30 cellular contexts compared by ENCODE assay signal in the genomic region with DNA sequence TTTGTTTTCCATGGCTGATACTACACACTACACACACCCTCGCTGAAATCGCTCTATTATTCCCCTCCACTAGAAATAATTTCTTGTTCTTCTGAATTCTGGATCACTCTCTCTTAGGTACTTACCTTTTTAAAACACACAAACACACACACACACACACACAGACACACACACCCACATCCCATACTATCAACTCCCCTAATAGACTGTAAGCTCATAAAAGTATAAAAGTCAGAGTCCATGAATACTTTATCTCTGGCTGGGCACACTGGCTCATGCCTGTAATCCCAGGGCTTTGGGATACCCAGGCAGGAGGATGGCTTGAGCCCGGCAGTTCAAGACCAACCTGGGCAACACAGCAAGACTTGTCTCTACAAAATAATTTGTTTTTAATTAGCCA.
"Had no signal": no experiment of that assay in that cellular context is flagged by ENCODE, and none has a peak within 500 bp of the region (broad histone marks: within the 10 kb centered on the region; RNA-seq: fewer than 3 reads in every experiment).

No MANE protein-coding gene starts in this region.

- DNase-seq: activated CD4-positive, alpha-beta T cell treated with anti-CD3 and anti-CD28 coated beads for 36 hours; activated CD4-positive, alpha-beta T cell treated with anti-CD3 and anti-CD28 coated beads, Interleukin-2, amount 10 ng/mL, durations not matched to agents 7 days and 5 days; activated CD4-positive, alpha-beta T cell treated with anti-CD3 and anti-CD28 coated beads, Interleukin-2, amount 50 U/mL, for 48 hours; activated CD8-positive, alpha-beta T cell treated with anti-CD3 and anti-CD28 coated beads, Interleukin-2, amount 10 ng/mL, durations not matched to agents 7 days and 5 days; activated effector memory CD4-positive, alpha-beta T cell treated with Interleukin-2 at 50 U/mL for 16 hours; activated naive CD4-positive, alpha-beta T cell treated with anti-CD3 and anti-CD28 coated beads, Interleukin-2, amount 10 ng/mL, durations not matched to agents 7 days and 5 days; activated naive CD8-positive, alpha-beta T cell treated with anti-CD3 and anti-CD28 coated beads, Interleukin-2, amount 50 U/mL, for 24 hours; activated T-cell treated with anti-CD3 and anti-CD28 coated beads for 4 hours; activated T-cell treated with anti-CD3 and anti-CD28 coated beads, Interleukin-2, amount 50 U/mL, for 4 hours; anterior cingulate cortex; caudate nucleus; MM.1S; MV-4-11; NCI-H1092; NCI-H1436 treated with DMSO at 0.1 percent for 48 hours; NCI-H1694 treated with DMSO at 0.1 percent for 48 hours; NCI-H2029; NCI-H345; NCI-H524 treated with DMSO at 0.1 percent for 48 hours; RPMI8226; SIG-M5 had no signal

- H3K27me3 Mint-ChIP-seq: activated CD4-positive, alpha-beta T cell treated with anti-CD3 and anti-CD28 coated beads for 36 hours; activated CD4-positive, alpha-beta T cell treated with anti-CD3 and anti-CD28 coated beads, Interleukin-2, amount 10 ng/mL, durations not matched to agents 7 days and 5 days; activated naive CD4-positive, alpha-beta T cell treated with anti-CD3 and anti-CD28 coated beads, Interleukin-2, amount 10 ng/mL, durations not matched to agents 7 days and 5 days; activated naive CD8-positive, alpha-beta T cell; activated naive CD8-positive, alpha-beta T cell treated with anti-CD3 and anti-CD28 coated beads, Interleukin-2, amount 50 U/mL, for 24 hours; brain had no signal

- FAIRE-seq: bronchial epithelial cell, TTC549 had no signal

- H3K36me3 ChIP-seq: Peyer's patch had no signal

- H3K27me3 ChIP-seq: Peyer's patch had no signal

- H3K27ac Mint-ChIP-seq: activated CD4-positive, alpha-beta T cell treated with anti-CD3 and anti-CD28 coated beads for 36 hours; activated CD4-positive, alpha-beta T cell treated with anti-CD3 and anti-CD28 coated beads, Interleukin-2, amount 10 ng/mL, durations not matched to agents 7 days and 5 days; activated CD8-positive, alpha-beta T cell treated with anti-CD3 and anti-CD28 coated beads, Interleukin-2, amount 10 ng/mL, durations not matched to agents 7 days and 5 days; activated naive CD4-positive, alpha-beta T cell treated with anti-CD3 and anti-CD28 coated beads, Interleukin-2, amount 10 ng/mL, durations not matched to agents 7 days and 5 days; activated naive CD8-positive, alpha-beta T cell; activated naive CD8-positive, alpha-beta T cell treated with anti-CD3 and anti-CD28 coated beads, Interleukin-2, amount 50 U/mL, for 24 hours; activated T-helper 1 cell treated with anti-CD3 and anti-CD28 coated beads, Interleukin-12 subunit alpha, Interleukin-12 subunit beta, Interleukin-2, Interleukin-4 antibody, amounts not matched to agents 30 ng/mL and 10 ng/mL and 1 ng/mL, durations not matched to agents 14 hours and 24 hours and 36 hours; brain; T-helper 2 cell treated with Interferon-gamma antibody and Interleukin-4, amounts not matched to agents 5 μg/mL and 100 μg/mL, for 36 hours had no signal

- H3K36me3 Mint-ChIP-seq: activated naive CD4-positive, alpha-beta T cell treated with anti-CD3 and anti-CD28 coated beads, Interleukin-2, amount 10 ng/mL, durations not matched to agents 7 days and 5 days had no signal

- ATAC-seq: activated CD4-positive, alpha-beta T cell treated with anti-CD3 and anti-CD28 coated beads for 36 hours; activated CD4-positive, CD25-positive, alpha-beta regulatory T cell treated with anti-CD3 and anti-CD28 coated beads, Interleukin-2, amount 50 U/mL, for 24 hours; activated CD8-positive, alpha-beta T cell treated with anti-CD3 and anti-CD28 coated beads, Interleukin-2, amount 10 ng/mL, durations not matched to agents 7 days and 5 days; activated naive CD8-positive, alpha-beta T cell treated with anti-CD3 and anti-CD28 coated beads, Interleukin-2, amount 50 U/mL, for 24 hours; activated T-cell treated with anti-CD3 and anti-CD28 coated beads, Interleukin-2, amount 50 U/mL, for 4 hours had no signal

- H3K4me3 Mint-ChIP-seq: activated CD4-positive, alpha-beta T cell treated with anti-CD3 and anti-CD28 coated beads for 36 hours; activated CD4-positive, alpha-beta T cell treated with anti-CD3 and anti-CD28 coated beads, Interleukin-2, amount 10 ng/mL, durations not matched to agents 7 days and 5 days; activated CD8-positive, alpha-beta T cell treated with anti-CD3 and anti-CD28 coated beads, Interleukin-2, amount 10 ng/mL, durations not matched to agents 7 days and 5 days; activated naive CD4-positive, alpha-beta T cell treated with anti-CD3 and anti-CD28 coated beads, Interleukin-2, amount 10 ng/mL, durations not matched to agents 7 days and 5 days; activated naive CD8-positive, alpha-beta T cell; activated naive CD8-positive, alpha-beta T cell treated with anti-CD3 and anti-CD28 coated beads, Interleukin-2, amount 50 U/mL, for 24 hours; activated T-cell treated with anti-CD3 and anti-CD28 coated beads, Interleukin-2, amount 50 U/mL, for 4 hours; activated T-helper 1 cell treated with anti-CD3 and anti-CD28 coated beads, Interleukin-12 subunit alpha, Interleukin-12 subunit beta, Interleukin-2, Interleukin-4 antibody, amounts not matched to agents 30 ng/mL and 10 ng/mL and 1 ng/mL, durations not matched to agents 14 hours and 24 hours and 36 hours; brain; T-helper 2 cell treated with Interferon-gamma antibody and Interleukin-4, amounts not matched to agents 5 μg/mL and 100 μg/mL, for 36 hours had no signal

- H3K27ac ChIP-seq: KMS-11, Peyer's patch had no signal

- H3K9me3 ChIP-seq: Peyer's patch had no signal

- H3K9me3 Mint-ChIP-seq: activated CD4-positive, alpha-beta T cell treated with anti-CD3 and anti-CD28 coated beads, Interleukin-2, amount 10 ng/mL, durations not matched to agents 7 days and 5 days; activated naive CD4-positive, alpha-beta T cell treated with anti-CD3 and anti-CD28 coated beads, Interleukin-2, amount 10 ng/mL, durations not matched to agents 7 days and 5 days; activated naive CD8-positive, alpha-beta T cell treated with anti-CD3 and anti-CD28 coated beads, Interleukin-2, amount 50 U/mL, for 24 hours; activated T-cell treated with anti-CD3 and anti-CD28 coated beads, Interleukin-2, amount 50 U/mL, for 4 hours; activated T-helper 1 cell treated with anti-CD3 and anti-CD28 coated beads, Interleukin-12 subunit alpha, Interleukin-12 subunit beta, Interleukin-2, Interleukin-4 antibody, amounts not matched to agents 30 ng/mL and 10 ng/mL and 1 ng/mL, durations not matched to agents 14 hours and 24 hours and 36 hours; T-helper 2 cell treated with Interferon-gamma antibody and Interleukin-4, amounts not matched to agents 5 μg/mL and 100 μg/mL, for 36 hours had no signal

- H3K4me3 ChIP-seq: Peyer's patch had no signal
